In the genomic region with DNA sequence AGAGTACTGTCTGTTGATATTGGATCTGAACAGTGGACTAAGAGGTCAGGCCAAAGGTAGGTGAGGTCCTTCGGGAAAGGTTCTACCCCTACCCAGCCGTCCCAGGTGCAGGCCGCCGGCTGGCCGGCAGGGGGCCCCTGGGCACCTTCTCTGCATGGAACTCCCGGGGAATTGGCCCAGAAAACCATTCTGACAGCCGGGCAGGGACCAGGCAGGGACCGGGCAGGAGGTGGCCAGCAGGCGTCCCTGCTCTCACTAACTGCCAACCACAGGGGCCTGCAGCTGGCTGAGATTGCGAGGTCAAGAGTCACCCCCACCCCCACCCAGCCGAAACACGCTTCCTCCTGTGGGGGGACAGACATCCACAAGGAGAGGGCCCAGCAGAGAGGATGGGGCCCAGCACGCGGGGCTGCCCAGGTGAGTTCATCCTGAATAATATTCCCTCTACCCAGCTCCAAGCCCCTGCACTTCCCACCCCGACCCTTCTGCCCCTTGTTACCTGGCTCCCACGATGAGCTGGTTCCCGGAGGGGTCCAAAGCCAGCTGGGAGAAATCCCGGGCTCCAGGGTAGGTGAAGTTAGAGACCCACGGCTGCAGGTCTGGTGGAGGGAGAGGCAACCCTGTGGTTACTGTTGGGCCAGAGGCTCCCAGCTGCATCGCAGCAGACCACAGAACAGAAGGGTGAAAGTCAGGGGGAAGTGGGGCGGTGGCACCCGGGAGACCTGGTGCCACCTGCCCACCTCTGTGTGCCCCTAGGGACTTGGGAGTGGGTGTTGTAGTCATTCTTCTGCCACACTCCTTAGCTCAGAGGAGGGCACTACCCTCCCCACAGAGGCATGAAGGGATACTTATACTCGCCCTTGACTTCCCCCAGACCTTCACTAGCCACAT, we compare ENCODE assay signal across 8 cellular contexts.
DNase-seq lines count a peak whose midpoint lies in the region; ATAC-seq and TF ChIP-seq lines count a peak whose summit lies in the region.

No MANE protein-coding gene starts in this region.

- no peaks in the 10 kb centered on the region for H3K9me3 ChIP-seq in SJCRH30 (replicated peaks)

- DNase-seq in NCI-H1436 (lab: John Stamatoyannopoulos, UW) (peak; percentile 65), NCI-H1436 treated with DMSO at 0.1 percent for 48 hours (lab: John Stamatoyannopoulos, UW) (no peak), HuH-7.5 (ENCODE audit: low spot score) (peak; percentile 90), SJCRH30 (peak; percentile 79 to 85), choroid plexus epithelial cell (ENCODE audit: low read depth) (peak; percentile 55), left lobe of liver (ENCODE audit: low spot score) (peak; percentile 90)
- peak; percentile 21 to 38 for DNase-seq in stimulated activated CD8-positive, alpha-beta memory T cell treated with anti-CD3 and anti-CD28 coated beads, Interleukin-2, amount 100 ng/mL, for 48 hours (ENCODE audit: low read depth in 2 of 2)

- H3K4me1 ChIP-seq in SJCRH30: no peaks in the 10 kb centered on the region

- no peak overlapping the region for H3K27ac ChIP-seq in SJCRH30

- H3K4me3 ChIP-seq in SJCRH30: no peak overlapping the region
- no peak overlapping the region for H3K4me3 ChIP-seq in choroid plexus epithelial cell (ENCODE audit: low read depth, low read length)

- ATAC-seq in left lobe of liver: peak; percentile 98
- ATAC-seq in HG03196 (IDR thresholded peaks at IDR 0.05; ENCODE audit: unreplicated experiment): no peak

- 0 out of 2 replicates have a peak, but pooled peaks cover 4% of the 10 kb centered on the region for H3K27me3 ChIP-seq in SJCRH30

- TF ChIP-seq CTCF in choroid plexus epithelial cell (conservative IDR thresholded peaks at IDR 0.05; ENCODE audit: low read depth, low read length): peak; percentile 96

- H3K36me3 ChIP-seq in SJCRH30: no peaks in the 10 kb centered on the region
